Comparison of ENCODE assay signal across 9 cellular contexts in genomic region chr19:51799311-51799997, GRCh38.
A peak's percentile ranks its signal among the peaks of the same experiment; 100 is the strongest.
DNase-seq lines count a peak whose midpoint lies in the region; ATAC-seq lines count a peak whose summit lies in the region.
"Had no signal": no experiment of that assay in that cellular context is flagged by ENCODE, and none has a peak within 500 bp of the region (broad histone marks: within the 10 kb centered on the region; RNA-seq: fewer than 3 reads in every experiment).

No MANE protein-coding gene starts in this region.

- peak in 72 of 76 experiments; percentile 34 to 96 (median 72) for DNase-seq in HUDEP-2 (lab: John Stamatoyannopoulos, UW; ENCODE audit: unreplicated experiment in 76 of 76)
- peak in 52 of 58 donors; percentile 3 to 83 (median 44) for DNase-seq in anterior cingulate cortex (lab: John Stamatoyannopoulos, UW)
- peak; percentile 61 for DNase-seq in inferior parietal cortex (ENCODE audit: extremely low spot score)
- DNase-seq in substantia nigra (lab: John Stamatoyannopoulos, UW) = peak in 33 of 49 donors; percentile 2 to 67 (median 31)
- DNase-seq in stimulated activated CD4-positive, alpha-beta T cell treated with anti-CD3 and anti-CD28 coated beads, Interleukin-12 subunit alpha, Interleukin-12 subunit beta, amount 100 ng/mL, for 4 hours = no peak
- DNase-seq in NCI-H2171 treated with DMSO at 0.1 percent for 48 hours (lab: John Stamatoyannopoulos, UW) = no peak

- no peak overlapping the region for H3K27ac ChIP-seq in substantia nigra (ENCODE audit: low read depth, low read length, poor library complexity, severe bottlenecking)
- H3K27ac ChIP-seq: neutrophil had no signal

- no peak for ATAC-seq in GM21576 (IDR thresholded peaks at IDR 0.05; ENCODE audit: unreplicated experiment)
- ATAC-seq in GM19328 (IDR thresholded peaks at IDR 0.05; ENCODE audit: unreplicated experiment) = no peak

Comparison
In these comparisons a context has a peak if more than half of its experiments do, and no peak if none do; other contexts are left out.
1. DNase-seq: peak in HUDEP-2 (72 of 76), anterior cingulate cortex (52 of 58), inferior parietal cortex (single experiment) and substantia nigra (33 of 49); none in stimulated activated CD4-positive, alpha-beta T cell treated with anti-CD3 and anti-CD28 coated beads, Interleukin-12 subunit alpha, Interleukin-12 subunit beta, amount 100 ng/mL, for 4 hours (single experiment) and NCI-H2171 treated with DMSO at 0.1 percent for 48 hours (single experiment).